8 cellular contexts compared by ENCODE assay signal in the genomic region with DNA sequence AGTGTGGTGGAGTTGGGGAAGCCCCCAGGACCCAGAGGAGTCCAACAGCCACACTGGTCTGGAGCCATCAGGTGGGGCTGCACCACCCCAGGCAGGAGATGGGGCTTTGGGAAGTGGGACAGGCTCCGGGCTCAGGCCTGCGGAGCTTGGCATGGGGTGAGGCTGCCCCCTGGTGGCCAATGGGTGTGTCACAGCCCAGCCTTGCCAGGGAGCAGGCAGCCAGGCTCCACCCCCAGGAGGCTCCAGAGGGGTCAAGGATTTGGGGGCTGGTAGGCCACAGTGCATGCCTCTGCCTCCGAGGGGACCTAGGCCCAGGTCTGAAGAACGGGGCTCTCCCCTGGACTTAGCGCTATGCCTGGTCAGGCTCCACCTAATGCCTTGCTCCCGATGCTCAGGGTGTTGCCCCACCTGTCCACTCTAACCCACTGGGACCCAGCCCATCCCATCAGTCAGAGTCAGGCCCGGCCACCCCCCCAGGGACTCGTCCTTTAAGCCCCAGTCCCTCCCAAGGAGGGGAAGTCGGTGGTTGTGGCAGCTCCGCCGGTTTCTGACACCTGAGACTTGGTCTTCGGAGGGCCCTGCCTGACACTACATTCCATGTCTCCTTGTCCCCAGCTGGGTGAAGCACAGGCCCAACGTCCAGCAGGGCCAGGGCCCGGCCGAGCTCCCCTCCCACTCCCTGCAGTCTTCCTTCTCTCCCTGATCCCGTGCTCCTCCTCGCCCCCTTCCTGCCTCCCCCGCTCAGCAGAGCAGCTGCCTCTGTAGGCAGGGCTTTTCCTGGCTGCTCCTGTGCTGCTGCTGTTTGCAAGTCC. TPM values are rescaled to one million over a fixed set of nuclear protein-coding genes. Genes with fewer than 3 reads are reported as not detected.
DNase-seq lines count a peak whose midpoint lies in the region; ATAC-seq and TF ChIP-seq lines count a peak whose summit lies in the region.

No MANE protein-coding gene starts in this region.

- H3K9me3 ChIP-seq in RWPE2 (ENCODE audit: severe bottlenecking) (no peaks in the 10 kb centered on the region), trophoblast cell (ENCODE audit: insufficient read depth, low read depth, low read length) (no peaks in the 10 kb centered on the region), tibial artery (no peaks in the 10 kb centered on the region)

- H4K8ac ChIP-seq in trophoblast cell (ENCODE audit: low read depth, low read length): no peak overlapping the region

- H3K4me1 ChIP-seq in RWPE2 (ENCODE audit: insufficient read depth, poor library complexity, severe bottlenecking): no peaks in the 10 kb centered on the region
- H3K4me1 ChIP-seq in trophoblast cell (ENCODE audit: control insufficient read depth in 1 of 2, insufficient read depth in 2 of 2, low read length in 2 of 2): peaks cover 5% of the 10 kb centered on the region in 2 experiments
- H3K4me1 ChIP-seq in tibial artery: peaks cover 0 to 7% (median 2%) of the 10 kb centered on the region in 4 donors

- no peak overlapping the region for H3K23ac ChIP-seq in trophoblast cell (ENCODE audit: low read length)

- H2AFZ ChIP-seq in trophoblast cell (ENCODE audit: insufficient read depth, low read length, poor library complexity): no peak overlapping the region

- H2BK120ac ChIP-seq in trophoblast cell (ENCODE audit: insufficient read depth, low read length, poor library complexity): no peak overlapping the region

- H2BK5ac ChIP-seq in trophoblast cell (ENCODE audit: low read depth, low read length, poor library complexity): no peak overlapping the region

- H4K91ac ChIP-seq in trophoblast cell (ENCODE audit: low read depth, low read length): no peak overlapping the region

- H3K36me3 ChIP-seq in RWPE2 (ENCODE audit: low read depth) (no peaks in the 10 kb centered on the region), trophoblast cell (ENCODE audit: control insufficient read depth in 1 of 2, insufficient read depth in 2 of 2, low read length in 2 of 2) (no peaks in the 10 kb centered on the region), tibial artery (no peaks in the 10 kb centered on the region)

- H3K79me1 ChIP-seq in trophoblast cell (ENCODE audit: low read length): peaks cover 2% of the 10 kb centered on the region

- H3K4ac ChIP-seq in trophoblast cell (ENCODE audit: low read depth, low read length): no peak overlapping the region

- no peak overlapping the region for H3K14ac ChIP-seq in trophoblast cell (ENCODE audit: low read length)

- H2AK5ac ChIP-seq in trophoblast cell (ENCODE audit: low read length): no peak overlapping the region

- no peak overlapping the region for H3K4me2 ChIP-seq in trophoblast cell (ENCODE audit: low read length)

- H3K27me3 ChIP-seq in RWPE2 (ENCODE audit: insufficient read depth, poor library complexity, severe bottlenecking) (no peaks in the 10 kb centered on the region), trophoblast cell (ENCODE audit: insufficient read depth, low read length) (no peaks in the 10 kb centered on the region), tibial artery (peaks cover 0 to 4% of the 10 kb centered on the region in 2 donors)

- H4K12ac ChIP-seq in trophoblast cell (ENCODE audit: low read depth, low read length): no peak overlapping the region

- ATAC-seq in GM18867 (IDR thresholded peaks at IDR 0.05; ENCODE audit: unreplicated experiment) (peak; percentile 80), HG03378 (IDR thresholded peaks at IDR 0.05; ENCODE audit: unreplicated experiment) (peak; percentile 50), RWPE2 (ENCODE audit: low read depth) (peak; percentile 84)

- no CpG with 5 or more reads among the region's 18 CpGs for WGBS in trophoblast cell (ENCODE audit: extremely low coverage, insufficient coverage, insufficient read length)

- no peak overlapping the region for H3K9ac ChIP-seq in trophoblast cell (ENCODE audit: low read length)

- peak; percentile 82 for DNase-seq in Ammon's horn (ENCODE audit: low spot score)
- DNase-seq in RWPE2 (ENCODE audit: low spot score): no peak
- peak; percentile 67 for DNase-seq in activated gamma-delta T cell treated with anti-CD3 and anti-CD28 coated beads, Interleukin-2, amount 50 U/mL, for 16 hours (ENCODE audit: low read depth)
- DNase-seq in glomerular visceral epithelial cell (ENCODE audit: extremely low spot score): peak; percentile 73
- peak; percentile 59 to 83 for DNase-seq in trophoblast cell
- peak; percentile 66 to 82 for DNase-seq in tibial artery

- TF ChIP-seq CTCF in RWPE2 (IDR thresholded peaks at IDR 0.05; ENCODE audit: poor library complexity, severe bottlenecking): peak; percentile 94
- TF ChIP-seq CTCF in tibial artery (IDR thresholded peaks at IDR 0.05): peak; percentile 96 to 98

- H3K4me3 ChIP-seq in RWPE2 (ENCODE audit: severe bottlenecking) (no peak overlapping the region), trophoblast cell (ENCODE audit: low read depth, low read length) (no peak overlapping the region), tibial artery (no peak overlapping the region)

- H3K79me2 ChIP-seq in trophoblast cell (ENCODE audit: control insufficient read depth, insufficient read depth, low read length, poor library complexity): no peaks in the 10 kb centered on the region

- H2BK12ac ChIP-seq in trophoblast cell (ENCODE audit: low read length): no peak overlapping the region

- H3K27ac ChIP-seq in RWPE2 (ENCODE audit: poor library complexity, severe bottlenecking): no peak overlapping the region
- no peak overlapping the region for H3K27ac ChIP-seq in trophoblast cell (ENCODE audit: low read depth, low read length)
- no peak overlapping the region for H3K27ac ChIP-seq in tibial artery

- intact Hi-C loops in tibial artery (cut with DNase I; ENCODE audit: low total_unique reads): loop anchor here (5.0 to 10.0 kb wide), 3 partner anchors 275 to 858 kb away; a partner anchor contains a TSS

- H3K18ac ChIP-seq in trophoblast cell (ENCODE audit: low read length): no peak overlapping the region

RNA-seq across cellular contexts. Expression of a gene that starts 11.3 kb away (rescaled TPM):
- 26.6 and 28.8 TPM in 2 replicates for polyA plus RNA-seq in trophoblast cell (2013)
